In genomic region chr9:18921677-18922076, GRCh38 we compare ENCODE assay signal across 19 cellular contexts.
DNase-seq lines count a peak whose midpoint lies in the region; ATAC-seq, FAIRE-seq and TF ChIP-seq lines count a peak whose summit lies in the region.
"Had no signal": no experiment of that assay in that cellular context is flagged by ENCODE, and none has a peak within 500 bp of the region (broad histone marks: within the 10 kb centered on the region; RNA-seq: fewer than 3 reads in every experiment).

No MANE protein-coding gene starts in this region.

- 59 to 75% (median 75%) methylated on average over 2 of the region's 2 CpGs for WGBS in small intestine, 3 donors

- H3K4me3 ChIP-seq in adipocyte (ENCODE audit: low read length) (peak overlapping the region; percentile 51), fibroblast of the aortic adventitia (ENCODE audit: low read depth, low read length) (no peak overlapping the region), thoracic aorta (peak overlapping the region; percentile 8), small intestine (ENCODE audit: low read depth in 1 of 2, low read length in 2 of 2) (no peak overlapping the region)
- H3K4me3 ChIP-seq: A549 had no signal

- H3K36me3 ChIP-seq in adipocyte (ENCODE audit: control insufficient read depth, insufficient read depth, low read length, severe bottlenecking) (no peaks in the 10 kb centered on the region), thoracic aorta (no peaks in the 10 kb centered on the region), small intestine (ENCODE audit: control insufficient read depth in 2 of 2, insufficient read depth in 2 of 2, low read length in 2 of 2) (no peaks in the 10 kb centered on the region)

- peak overlapping the region; percentile 62 to 63 for H3K27ac ChIP-seq in thoracic aorta
- H3K27ac ChIP-seq in small intestine (ENCODE audit: low read depth in 1 of 2, low read length in 1 of 2): no peak overlapping the region
- H3K27ac ChIP-seq: A549, KMS-11 had no signal

- H3K27me3 ChIP-seq in adipocyte (replicated peaks; ENCODE audit: control insufficient read depth, insufficient read depth, low read length): no peaks in the 10 kb centered on the region
- no peaks in the 10 kb centered on the region for H3K27me3 ChIP-seq in thoracic aorta (replicated peaks; ENCODE audit: insufficient read depth)
- H3K27me3 ChIP-seq in small intestine (ENCODE audit: control insufficient read depth in 2 of 2, insufficient read depth in 2 of 2, low read length in 2 of 2): no peaks in the 10 kb centered on the region

- H3K9me3 ChIP-seq in adipocyte (ENCODE audit: control insufficient read depth, low read length) (no peaks in the 10 kb centered on the region), thoracic aorta (no peaks in the 10 kb centered on the region), small intestine (ENCODE audit: control insufficient read depth, low read depth) (no peaks in the 10 kb centered on the region)
- H3K9me3 ChIP-seq: A549, Caco-2 had no signal

- H3K9ac ChIP-seq in adipocyte (ENCODE audit: low read length): peak overlapping the region; percentile 76
- H3K9ac ChIP-seq: KMS-11 had no signal

- ATAC-seq in thoracic aorta (ENCODE audit: insufficient number of reproducible peaks, low FRiP score, low read depth): no peak
- ATAC-seq: A549, HCT116, HepG2 had no signal

- FAIRE-seq in small intestine (lab: Jason Lieb, UNC): no peak
- FAIRE-seq: A549, HepG2 had no signal

- DNase-seq in AG20443 (ENCODE audit: low spot score) (peak; percentile 62), adipocyte (ENCODE audit: low read depth) (peak; percentile 61), fibroblast of the aortic adventitia (ENCODE audit: low read depth) (peak; percentile 83), thoracic aorta (ENCODE audit: low spot score) (no peak), T1000 (lab: John Stamatoyannopoulos, UW) (no peak), MV-4-11 (lab: John Stamatoyannopoulos, UW) (no peak), small intestine (no peak)
- DNase-seq: Caco-2; CD4-positive, CD25-positive, alpha-beta regulatory T cell; DMS153; NCI-H1092; NCI-H146; NCI-H2081; NCI-H748 treated with DMSO at 0.1 percent for 48 hours; RPMI8226 had no signal

- peaks cover 35% of the 10 kb centered on the region for H3K4me1 ChIP-seq in adipocyte (ENCODE audit: control insufficient read depth, insufficient read depth, low read length)
- H3K4me1 ChIP-seq in thoracic aorta (ENCODE audit: control insufficient read depth in 1 of 2, low read depth in 2 of 2): peaks cover 16 to 21% of the 10 kb centered on the region in 2 donors
- no peaks in the 10 kb centered on the region for H3K4me1 ChIP-seq in small intestine (ENCODE audit: control insufficient read depth in 2 of 2, insufficient read depth in 1 of 2, low read depth in 1 of 2, low read length in 1 of 2)
- H3K4me1 ChIP-seq: A549, Caco-2 had no signal

- TF ChIP-seq CTCF in fibroblast of the aortic adventitia (IDR thresholded peaks at IDR 0.05; ENCODE audit: insufficient read depth, low read length): no peak
- TF ChIP-seq CTCF in thoracic aorta (IDR thresholded peaks at IDR 0.05): no peak

Comparison
In these comparisons a context has a peak if more than half of its experiments do, and no peak if none do; other contexts are left out.
1. DNase-seq: peak in AG20443 (single experiment), adipocyte (single experiment) and fibroblast of the aortic adventitia (single experiment); none in thoracic aorta (single experiment), T1000 (single experiment), MV-4-11 (single experiment) and small intestine (single experiment).
2. H3K4me3 ChIP-seq: peak in adipocyte (single experiment) and thoracic aorta (single experiment); none in fibroblast of the aortic adventitia (single experiment) and small intestine (0 of 2).
3. H3K27ac ChIP-seq: peak in thoracic aorta (2 of 2); none in small intestine (0 of 2).